ENCODE assay signal across 1 cellular context in the genomic region with DNA sequence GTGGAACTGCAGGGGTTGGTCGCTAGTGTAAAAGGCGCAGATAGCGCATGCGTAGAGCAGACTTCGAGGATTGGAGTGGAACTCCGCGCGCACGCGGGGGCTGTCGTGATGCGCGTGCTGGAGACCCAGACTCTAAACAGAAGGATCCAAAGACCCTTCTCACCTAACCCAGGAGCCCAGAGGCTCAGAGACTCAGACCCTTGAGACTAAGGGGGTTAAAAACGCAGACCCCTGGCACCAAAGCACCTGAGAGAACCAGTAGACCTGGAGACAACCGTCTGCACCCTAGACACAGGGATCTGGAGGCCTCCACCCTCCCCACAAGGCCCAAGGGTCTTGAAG.
TF ChIP-seq lines count a peak whose summit lies in the region.

No MANE protein-coding gene starts in this region.

TF ChIP-seq in IMR-90, 13 proteins besides CTCF, POLR2A, EP300 and RAD21:
- no peak for TF ChIP-seq MAZ (IDR thresholded peaks at IDR 0.05; ENCODE audit: borderline replicate concordance, low read depth, low read length)
- no peak for TF ChIP-seq RFX5 (IDR thresholded peaks at IDR 0.05; ENCODE audit: low read depth, low read length)
- no peak for TF ChIP-seq MAFK (IDR thresholded peaks at IDR 0.05; ENCODE audit: low read depth, low read length)
- no peak for TF ChIP-seq RCOR1 (IDR thresholded peaks at IDR 0.05; ENCODE audit: insufficient replicate concordance, low read length)
- TF ChIP-seq, protein P1, sequence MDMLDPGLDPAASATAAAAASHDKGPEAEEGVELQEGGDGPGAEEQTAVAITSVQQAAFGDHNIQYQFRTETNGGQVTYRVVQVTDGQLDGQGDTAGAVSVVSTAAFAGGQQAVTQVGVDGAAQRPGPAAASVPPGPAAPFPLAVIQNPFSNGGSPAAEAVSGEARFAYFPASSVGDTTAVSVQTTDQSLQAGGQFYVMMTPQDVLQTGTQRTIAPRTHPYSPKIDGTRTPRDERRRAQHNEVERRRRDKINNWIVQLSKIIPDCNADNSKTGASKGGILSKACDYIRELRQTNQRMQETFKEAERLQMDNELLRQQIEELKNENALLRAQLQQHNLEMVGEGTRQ (IDR thresholded peaks at IDR 0.05; ENCODE audit: low read depth, low read length) = no peak
- no peak for TF ChIP-seq SMC3 (IDR thresholded peaks at IDR 0.05; ENCODE audit: low read depth, low read length)
- no peak for TF ChIP-seq BHLHE40 (IDR thresholded peaks at IDR 0.05; ENCODE audit: low read depth, low read length)
- TF ChIP-seq, protein P2, sequence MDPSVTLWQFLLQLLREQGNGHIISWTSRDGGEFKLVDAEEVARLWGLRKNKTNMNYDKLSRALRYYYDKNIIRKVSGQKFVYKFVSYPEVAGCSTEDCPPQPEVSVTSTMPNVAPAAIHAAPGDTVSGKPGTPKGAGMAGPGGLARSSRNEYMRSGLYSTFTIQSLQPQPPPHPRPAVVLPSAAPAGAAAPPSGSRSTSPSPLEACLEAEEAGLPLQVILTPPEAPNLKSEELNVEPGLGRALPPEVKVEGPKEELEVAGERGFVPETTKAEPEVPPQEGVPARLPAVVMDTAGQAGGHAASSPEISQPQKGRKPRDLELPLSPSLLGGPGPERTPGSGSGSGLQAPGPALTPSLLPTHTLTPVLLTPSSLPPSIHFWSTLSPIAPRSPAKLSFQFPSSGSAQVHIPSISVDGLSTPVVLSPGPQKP (IDR thresholded peaks at IDR 0.05; ENCODE audit: borderline replicate concordance, low read depth, low read length) = no peak
TF ChIP-seq in IMR-90: peak in this region for 0.
